Comparison of ENCODE assay signal across 10 cellular contexts in genomic region chrX:20217279-20217678, GRCh38. TPM values are rescaled to one million over a fixed set of nuclear protein-coding genes. Genes with fewer than 3 reads are reported as not detected.
DNase-seq lines count a peak whose midpoint lies in the region; TF ChIP-seq lines count a peak whose summit lies in the region.
"Had no signal": no experiment of that assay in that cellular context is flagged by ENCODE, and none has a peak within 500 bp of the region (broad histone marks: within the 10 kb centered on the region; RNA-seq: fewer than 3 reads in every experiment).

No MANE protein-coding gene starts in this region.

- no peaks in the 10 kb centered on the region for H3K36me3 ChIP-seq in SK-N-MC (ENCODE audit: insufficient read depth, low read length)
- H3K36me3 ChIP-seq: gastroesophageal sphincter had no signal

- no peak overlapping the region for H3K9ac ChIP-seq in SK-N-MC (ENCODE audit: insufficient read length)

- no peak for TF ChIP-seq CTCF in foreskin fibroblast (IDR thresholded peaks at IDR 0.05; ENCODE audit: low read depth, low read length)

- no peaks in the 10 kb centered on the region for H3K9me3 ChIP-seq in SK-N-MC (ENCODE audit: low read depth, low read length)
- H3K9me3 ChIP-seq: gastroesophageal sphincter had no signal

- peak; percentile 69 for DNase-seq in A172 (ENCODE audit: low spot score)
- peak; percentile 31 for DNase-seq in H4 (ENCODE audit: low spot score)
- peak; percentile 58 for DNase-seq in SK-N-MC (ENCODE audit: low read depth, low spot score)
- DNase-seq in foreskin fibroblast, result peak; percentile 32 to 74
- no peak for DNase-seq in SIG-M5 (lab: John Stamatoyannopoulos, UW)
- DNase-seq in occipital lobe (lab: John Stamatoyannopoulos, UW), result no peak
- no peak for DNase-seq in putamen (ENCODE audit: low spot score)
- no peak for DNase-seq in NCI-H82 (lab: John Stamatoyannopoulos, UW)
- DNase-seq: stimulated activated naive B cell treated with anti-CD40 and anti-IgM and Interleukin-4, amounts not matched to agents 10 μg/mL and 1 μg/mL and 100 μg/mL, for 72 hours had no signal

- no peak overlapping the region; the same call in 1 of the 2 replicates for H3K27ac ChIP-seq in SK-N-MC

- H3K4me3 ChIP-seq in SK-N-MC (peak overlapping the region; percentile 7; the same call in 1 of the 2 replicates), foreskin fibroblast (ENCODE audit: low read depth in 1 of 2, low read length in 2 of 2) (no peak overlapping the region)

RNA-seq across cellular contexts. Expression of gene RPS6KA3, which starts 49.4 kb away (rescaled TPM):
- 56.4 and 62.5 TPM in 2 replicates for total RNA-seq in A172 (2014; rRNA removed; shearing (Covaris generic))
- 48.0 and 60.0 TPM in 2 replicates for total RNA-seq in H4 (2014; rRNA removed; shearing (Covaris generic))
- 35.7 TPM for total RNA-seq in occipital lobe

Comparison
In these comparisons a context has a peak if more than half of its experiments do, and no peak if none do; other contexts are left out.
1. DNase-seq: peak in A172 (single experiment), H4 (single experiment), SK-N-MC (single experiment) and foreskin fibroblast (2 of 2); none in SIG-M5 (single experiment), occipital lobe (single experiment), putamen (single experiment) and NCI-H82 (single experiment).